ENCODE assay signal across 8 cellular contexts in genomic region chr6:17962436-17963031, GRCh38. TPM values are rescaled to one million over a fixed set of nuclear protein-coding genes. Genes with fewer than 3 reads are reported as not detected.
A peak's percentile ranks its signal among the peaks of the same experiment; 100 is the strongest.
DNase-seq lines count a peak whose midpoint lies in the region; ATAC-seq and TF ChIP-seq lines count a peak whose summit lies in the region.
"Had no signal": no experiment of that assay in that cellular context is flagged by ENCODE, and none has a peak within 500 bp of the region (broad histone marks: within the 10 kb centered on the region; RNA-seq: fewer than 3 reads in every experiment).

No MANE protein-coding gene starts in this region.

- TF ChIP-seq CTCF in astrocyte of the cerebellum (IDR thresholded peaks at IDR 0.05; ENCODE audit: low read depth, low read length, missing control alignments) (no peak), uterus (IDR thresholded peaks at IDR 0.05) (no peak)

- intact Hi-C loops in uterus (cut with DNase I; ENCODE audit: low total_unique reads), result no loop called here

- DNase-seq in LHCN-M2 (ENCODE audit: low read depth), result peak; percentile 99
- peak; percentile 87 for DNase-seq in astrocyte of the cerebellum (ENCODE audit: low read depth)
- peak; percentile 54 for DNase-seq in inferior parietal cortex (ENCODE audit: extremely low spot score)
- peak; percentile 80 to 81 for DNase-seq in uterus
- DNase-seq in pons (ENCODE audit: low spot score), result no peak
- no peak for DNase-seq in NCI-H2107 (lab: John Stamatoyannopoulos, UW)

- no peak for TF ChIP-seq POLR2A in uterus (IDR thresholded peaks at IDR 0.05)

- H3K27me3 ChIP-seq in uterus, result no peaks in the 10 kb centered on the region

- ATAC-seq in GM19395 (IDR thresholded peaks at IDR 0.05; ENCODE audit: unreplicated experiment), result no peak
- ATAC-seq: activated T-helper 17 cell treated with anti-CD3 and anti-CD28 coated beads, Interleukin-2, amount 50 U/mL, for 72 hours had no signal

- peak overlapping the region; percentile 48 to 92 for H3K27ac ChIP-seq in uterus

- no peaks in the 10 kb centered on the region for H3K36me3 ChIP-seq in uterus

- no peaks in the 10 kb centered on the region for H3K9me3 ChIP-seq in uterus

- peaks cover 12 to 27% of the 10 kb centered on the region in 2 donors for H3K4me1 ChIP-seq in uterus

- H3K4me3 ChIP-seq in astrocyte of the cerebellum (ENCODE audit: low read depth, low read length), result no peak overlapping the region
- no peak overlapping the region for H3K4me3 ChIP-seq in uterus

- in situ Hi-C loops in astrocyte of the cerebellum (cut with HindIII; ENCODE audit: low sequenced_read_pairs), result no loop called here

RNA-seq across cellular contexts. Expression of gene KIF13A, which starts 24.9 kb away (rescaled TPM):
- total RNA-seq in LHCN-M2 (2014; rRNA removed) (32.5 and 37.4 TPM in 2 replicates), uterus (10 to 100 TPM; 14.9 to 66.9 (median 37.3) TPM)
- 21.3 TPM for polyA plus RNA-seq in LHCN-M2 (2012)

Comparison
In these comparisons a context has a peak if more than half of its experiments do, and no peak if none do; other contexts are left out.
1. DNase-seq: peak in LHCN-M2 (single experiment), astrocyte of the cerebellum (single experiment), inferior parietal cortex (single experiment) and uterus (2 of 2); none in pons (single experiment) and NCI-H2107 (single experiment).